ENCODE assay signal across 21 cellular contexts in the genomic region with DNA sequence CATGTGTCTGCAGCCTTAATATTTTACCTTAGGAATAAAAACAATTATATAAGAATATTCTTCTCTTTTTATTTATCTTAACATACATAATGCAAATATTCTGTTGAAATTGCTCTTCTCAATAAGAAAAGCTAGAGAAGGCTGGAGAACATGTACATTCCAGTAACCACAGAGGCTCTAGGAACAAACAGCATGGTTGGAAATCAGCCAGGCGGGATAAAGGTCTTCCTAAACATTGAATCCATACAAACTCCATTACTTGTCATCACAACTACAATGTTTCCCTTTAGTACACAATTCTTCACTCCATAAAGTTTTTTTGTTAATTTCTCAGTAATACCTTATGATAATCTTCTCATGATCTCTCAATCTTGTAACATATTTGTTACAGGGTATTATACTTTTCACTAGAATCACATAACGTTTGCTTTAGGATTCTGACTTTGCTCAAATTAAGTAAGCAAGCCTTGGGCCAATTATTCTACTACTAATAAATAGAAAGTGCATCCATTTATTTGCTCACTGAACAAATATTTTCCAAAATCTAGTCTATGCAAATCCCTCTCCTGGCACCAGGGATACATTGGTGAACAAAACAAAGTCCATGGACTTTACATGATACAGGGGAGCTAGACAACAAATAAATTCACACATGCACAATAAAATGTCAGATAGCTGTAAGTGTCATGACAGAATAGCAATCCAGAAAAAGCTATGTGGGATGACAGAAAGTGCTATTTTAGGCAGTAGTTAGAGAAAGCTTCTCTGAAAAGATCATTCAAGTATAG.
"Had no signal": no experiment of that assay in that cellular context is flagged by ENCODE, and none has a peak within 500 bp of the region (broad histone marks: within the 10 kb centered on the region; RNA-seq: fewer than 3 reads in every experiment).

No MANE protein-coding gene starts in this region.

- H3K27ac ChIP-seq: esophagus muscularis mucosa, gastroesophageal sphincter, heart right ventricle, pancreas, sigmoid colon, thyroid gland had no signal

- H3K4me1 ChIP-seq: gastroesophageal sphincter, pancreas, thyroid gland had no signal

- H3K27me3 ChIP-seq: esophagus muscularis mucosa, gastroesophageal sphincter, heart right ventricle, pancreas, sigmoid colon, thyroid gland had no signal

- H3K36me3 ChIP-seq: esophagus muscularis mucosa, gastroesophageal sphincter, heart right ventricle, pancreas, sigmoid colon, thyroid gland had no signal

- H3K4me3 ChIP-seq: esophagus muscularis mucosa, gastroesophageal sphincter, heart right ventricle, pancreas, sigmoid colon, thyroid gland had no signal

- ATAC-seq: activated CD8-positive, alpha-beta T cell treated with anti-CD3 and anti-CD28 coated beads for 36 hours; gastroesophageal sphincter; heart right ventricle; left colon; pancreas; stimulated activated naive B cell treated with anti-CD40 and anti-IgM and Interleukin-4, amounts not matched to agents 10 μg/mL and 1 μg/mL and 100 μg/mL, for 72 hours had no signal

- DNase-seq: activated B cell treated with CpG ODN at 0.5 μM for 24 hours; activated CD4-positive, alpha-beta T cell treated with anti-CD3 and anti-CD28 coated beads for 48 hours; activated CD8-positive, alpha-beta memory T cell treated with anti-CD3 and anti-CD28 coated beads, Interleukin-2, amount 50 U/mL, for 48 hours; activated CD8-positive, alpha-beta T cell treated with anti-CD3 and anti-CD28 coated beads for 36 hours; activated naive CD4-positive, alpha-beta T cell; activated naive CD8-positive, alpha-beta T cell treated with anti-CD3 and anti-CD28 coated beads, Interleukin-2, amount 10 ng/mL, durations not matched to agents 7 days and 5 days; central memory CD4-positive, alpha-beta T cell; cortex of kidney; effector CD4-positive, alpha-beta T cell; heart right ventricle; left colon; mammary epithelial cell; naive B cell; pancreas; sigmoid colon; stimulated activated CD4-positive, alpha-beta T cell treated with anti-CD3 and anti-CD28 coated beads, Interleukin-4, amount 100 ng/mL, for 1 hour; stimulated activated naive B cell treated with anti-CD40 and anti-IgM and Interleukin-4, amounts not matched to agents 10 μg/mL and 1 μg/mL and 100 μg/mL, for 72 hours; SW 1271; thyroid gland had no signal

- H3K9me3 ChIP-seq: esophagus muscularis mucosa, gastroesophageal sphincter, pancreas, sigmoid colon, thyroid gland had no signal
